Comparison of ENCODE assay signal across 8 cellular contexts in the genomic region with DNA sequence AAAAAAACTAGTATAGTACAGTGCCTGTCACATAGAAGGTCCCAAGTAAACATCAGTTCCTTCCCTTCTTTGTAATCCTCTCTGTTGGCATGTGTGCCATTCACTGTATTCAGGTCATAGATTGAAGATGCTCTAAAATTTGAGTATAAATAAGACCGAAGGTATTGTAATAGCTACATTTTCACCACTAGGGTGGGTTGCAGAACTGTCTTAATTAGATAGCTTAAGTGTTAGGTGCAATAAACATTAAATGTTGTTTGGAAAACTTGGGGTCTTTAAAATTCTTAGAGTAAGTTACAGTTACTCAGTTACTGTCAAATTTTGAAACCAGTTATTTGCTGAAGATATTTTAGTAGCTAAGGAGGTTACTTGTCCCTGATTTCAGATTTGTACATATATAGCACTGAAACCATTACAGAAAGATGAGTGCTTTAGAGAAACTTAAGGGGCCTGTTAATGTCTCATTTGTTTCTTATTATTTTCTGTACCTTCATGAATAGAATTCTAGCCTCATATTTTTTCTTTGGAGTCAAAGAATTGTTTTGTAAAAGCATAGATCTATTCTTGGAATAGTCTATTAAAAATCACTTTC. TPM values are rescaled to one million over a fixed set of nuclear protein-coding genes. Genes with fewer than 3 reads are reported as not detected.
DNase-seq lines count a peak whose midpoint lies in the region; ATAC-seq, FAIRE-seq and TF ChIP-seq lines count a peak whose summit lies in the region.

No MANE protein-coding gene starts in this region.

- no peak for ATAC-seq in GM18517 (IDR thresholded peaks at IDR 0.05; ENCODE audit: unreplicated experiment)

- peaks cover 10 to 61% (median 24%) of the 10 kb centered on the region in 3 donors for H3K36me3 Mint-ChIP-seq in CD8-positive, alpha-beta memory T cell

- no peak overlapping the region for H3K9ac ChIP-seq in GM23248

- H3K27ac Mint-ChIP-seq in CD8-positive, alpha-beta memory T cell = no peak overlapping the region

- H3K9me3 Mint-ChIP-seq in CD8-positive, alpha-beta memory T cell = peaks cover 5 to 6% (median 6%) of the 10 kb centered on the region in 5 donors

- H3F3A ChIP-seq in GM23248 (ENCODE audit: insufficient read depth) = 0 out of 2 replicates have a peak, but pooled peaks cover 5% of the 10 kb centered on the region

- TF ChIP-seq CTCF in fibroblast of pulmonary artery (IDR thresholded peaks at IDR 0.05; ENCODE audit: low read length, missing control alignments) = peak; percentile 59
- peak; percentile 46 to 67 for TF ChIP-seq CTCF in tibial artery (IDR thresholded peaks at IDR 0.05)

- intact Hi-C loops in tibial artery (cut with DNase I; ENCODE audit: low total_unique reads) = loop anchor here (10.0 kb wide), 1 partner anchor 96 kb away; no protein-coding TSS in a partner anchor

- POLR2A ChIA-PET in CD8-positive, alpha-beta memory T cell (lab: Charles Lee) = no interaction called here

- H3K27me3 Mint-ChIP-seq in CD8-positive, alpha-beta memory T cell = no peaks in the 10 kb centered on the region

- CTCF ChIA-PET in CD8-positive, alpha-beta memory T cell (lab: Charles Lee) = interaction anchor here (1.0 to 1.3 kb wide), 2 partner anchors 13 to 168 kb away, joined by 4 to 5 read pairs; no protein-coding TSS in a partner anchor

- H3K79me2 ChIP-seq in GM23248 (ENCODE audit: insufficient read depth) = no peaks in the 10 kb centered on the region

- peak; percentile 40 for FAIRE-seq in RCC 7860 (lab: Jason Lieb, UNC)

- H4K20me1 ChIP-seq in GM23248 (ENCODE audit: insufficient read depth) = no peaks in the 10 kb centered on the region

- in situ Hi-C loops in GM23248 (cut with MboI) = no loop called here

- H3K4me3 ChIP-seq in GM23248 = no peak overlapping the region
- no peak overlapping the region for H3K4me3 ChIP-seq in fibroblast of pulmonary artery (replicated peaks; ENCODE audit: low read depth, low read length)
- H3K4me3 ChIP-seq in tibial artery = no peak overlapping the region
- H3K4me3 ChIP-seq in CD8-positive, alpha-beta memory T cell (ENCODE audit: low read length) = no peak overlapping the region

- H3K27ac ChIP-seq in GM23248 (no peak overlapping the region), tibial artery (no peak overlapping the region)
- no peak overlapping the region for H3K27ac ChIP-seq in CD8-positive, alpha-beta memory T cell (ENCODE audit: low read depth, low read length)

- no peak overlapping the region for H3K4me3 Mint-ChIP-seq in CD8-positive, alpha-beta memory T cell

- 0 out of 2 replicates have a peak, but pooled peaks cover 7% of the 10 kb centered on the region for H3K4me1 ChIP-seq in GM23248 (ENCODE audit: insufficient read depth)
- H3K4me1 ChIP-seq in tibial artery = no peaks in the 10 kb centered on the region
- no peaks in the 10 kb centered on the region for H3K4me1 ChIP-seq in CD8-positive, alpha-beta memory T cell (ENCODE audit: insufficient read depth, low read length)

- H3K27me3 ChIP-seq in GM23248 (replicated peaks; ENCODE audit: insufficient read depth) = no peaks in the 10 kb centered on the region
- no peaks in the 10 kb centered on the region for H3K27me3 ChIP-seq in tibial artery
- no peaks in the 10 kb centered on the region for H3K27me3 ChIP-seq in CD8-positive, alpha-beta memory T cell (ENCODE audit: insufficient read depth, low read length, poor library complexity, severe bottlenecking)

- H2AFZ ChIP-seq in GM23248 = no peak overlapping the region

- WGBS in GM23248 (ENCODE audit: low coverage in 1 of 2, low lambda C conversion rate in 2 of 2, missing lambda C conversion rate in 2 of 2), 2 experiments = 3 to 6% methylated on average over 1 of the region's 1 CpG

- H3K4me2 ChIP-seq in GM23248 (ENCODE audit: unreplicated experiment) = no peak overlapping the region

- H3K9me3 ChIP-seq in GM23248 (ENCODE audit: low read depth) = no peaks in the 10 kb centered on the region
- peaks cover 0 to 4% (median 0%) of the 10 kb centered on the region in 3 donors for H3K9me3 ChIP-seq in tibial artery
- peaks cover 2% of the 10 kb centered on the region for H3K9me3 ChIP-seq in CD8-positive, alpha-beta memory T cell (ENCODE audit: low read length)

- H3K9me2 ChIP-seq in GM23248 (ENCODE audit: insufficient read depth) = no peaks in the 10 kb centered on the region

- H3K4me1 Mint-ChIP-seq in CD8-positive, alpha-beta memory T cell = no peaks in the 10 kb centered on the region

- peaks cover 6% of the 10 kb centered on the region; the same call in 1 of the 2 replicates for H3K36me3 ChIP-seq in GM23248 (ENCODE audit: low read depth)
- peaks cover 81 to 89% (median 85%) of the 10 kb centered on the region in 3 donors for H3K36me3 ChIP-seq in tibial artery
- H3K36me3 ChIP-seq in CD8-positive, alpha-beta memory T cell (ENCODE audit: insufficient read depth, low read length) = no peaks in the 10 kb centered on the region

- DNase-seq in AML-193 (lab: John Stamatoyannopoulos, UW) (peak; percentile 60 to 70), GM23248 (peak; percentile 43), RCC 7860 (ENCODE audit: low spot score) (peak; percentile 29), fibroblast of pulmonary artery (ENCODE audit: low read depth) (peak; percentile 61), tibial artery (no peak), NCI-H2029 treated with DMSO at 0.1 percent for 48 hours (lab: John Stamatoyannopoulos, UW) (no peak)
- DNase-seq in CD8-positive, alpha-beta memory T cell = no peak

RNA-seq across cellular contexts. Expression of gene PER3, which starts 24.3 kb away (rescaled TPM):
- 1.1 and 2.8 TPM in 2 replicates for total RNA-seq in GM23248 (2014; rRNA removed; shearing (Covaris generic))
- polyA plus RNA-seq in GM23248 (2016; fragmentation: Nextera tagmentation; extraction: Ambion mirVana) = 1.4 and 2.4 TPM in 2 replicates
- total RNA-seq in CD8-positive, alpha-beta memory T cell = 1 to 10 TPM; 4.7 TPM
- polyA plus RNA-seq in CD8-positive, alpha-beta memory T cell = 6.3 TPM

RNA-seq across cellular contexts. Expression of gene VAMP3, which starts 37.3 kb away (rescaled TPM):
- 195 and 835 TPM in 2 replicates for total RNA-seq in GM23248 (2014; rRNA removed; shearing (Covaris generic))
- 166 and 173 TPM in 2 replicates for polyA plus RNA-seq in GM23248 (2016; fragmentation: Nextera tagmentation; extraction: Ambion mirVana)
- 10 to 100 TPM; 27.3 to 32.5 TPM for total RNA-seq in CD8-positive, alpha-beta memory T cell
- polyA plus RNA-seq in CD8-positive, alpha-beta memory T cell = 41.7 TPM

RNA-seq across cellular contexts. Expression of gene UTS2, which starts 44.5 kb away (rescaled TPM):
- not detected in 2 replicates for total RNA-seq in GM23248 (2014; rRNA removed; shearing (Covaris generic))
- not detected in 2 replicates for polyA plus RNA-seq in GM23248 (2016; fragmentation: Nextera tagmentation; extraction: Ambion mirVana)
- total RNA-seq in CD8-positive, alpha-beta memory T cell = under 1 TPM in 1 of 2 experiments, not detected in 1; 0.27 TPM
- polyA plus RNA-seq in CD8-positive, alpha-beta memory T cell = 10.0 TPM

Comparison
In these comparisons a context has a peak if more than half of its experiments do, and no peak if none do; other contexts are left out.
1. DNase-seq: peak in AML-193 (2 of 2), GM23248 (single experiment), RCC 7860 (single experiment) and fibroblast of pulmonary artery (single experiment); none in tibial artery (0 of 2), NCI-H2029 treated with DMSO at 0.1 percent for 48 hours (single experiment) and CD8-positive, alpha-beta memory T cell (0 of 5).